In genomic region chr13:46614582-46614981, GRCh38 we compare ENCODE assay signal across 1 cellular context.
A peak's percentile ranks its signal among the peaks of the same experiment; 100 is the strongest.
TF ChIP-seq lines count a peak whose summit lies in the region.

No MANE protein-coding gene starts in this region.

TF ChIP-seq in IMR-90, 13 proteins besides CTCF, POLR2A, EP300 and RAD21:
- peak; percentile 29; the same call in 1 of the 2 replicates for TF ChIP-seq FOS (IDR thresholded peaks at IDR 0.05; ENCODE audit: low read depth, low read length)
- peak; percentile 57 for TF ChIP-seq CEBPB (IDR thresholded peaks at IDR 0.05; ENCODE audit: low read depth, low read length)
- TF ChIP-seq SMC3 (IDR thresholded peaks at IDR 0.05; ENCODE audit: low read depth, low read length), result peak; percentile 29; the same call in 1 of the 2 replicates
- TF ChIP-seq BHLHE40 (IDR thresholded peaks at IDR 0.05; ENCODE audit: low read depth, low read length), result no peak
